Comparison of ENCODE assay signal across 1 cellular context in genomic region chr7:953547-954327, GRCh38.
TF ChIP-seq lines count a peak whose summit lies in the region.

No MANE protein-coding gene starts in this region.

TF ChIP-seq in WTC11, 78 proteins besides CTCF, POLR2A, EP300 and RAD21 (continued from another document):
- no peak for TF ChIP-seq ZNF532 (CRISPR knock-in tag; IDR thresholded peaks at IDR 0.05; ENCODE audit: borderline replicate concordance)
- TF ChIP-seq E2F1 (CRISPR knock-in tag; IDR thresholded peaks at IDR 0.05) = no peak
- TF ChIP-seq GRHL2 (CRISPR knock-in tag; IDR thresholded peaks at IDR 0.05; ENCODE audit: insufficient replicate concordance, severe bottlenecking) = no peak
- no peak for TF ChIP-seq SMAD4 (CRISPR knock-in tag; IDR thresholded peaks at IDR 0.05)
- TF ChIP-seq GTF2I (CRISPR knock-in tag; conservative IDR thresholded peaks at IDR 0.05) = no peak
- TF ChIP-seq OVOL2 (CRISPR knock-in tag; IDR thresholded peaks at IDR 0.05; ENCODE audit: borderline replicate concordance) = no peak
